In the genomic region with DNA sequence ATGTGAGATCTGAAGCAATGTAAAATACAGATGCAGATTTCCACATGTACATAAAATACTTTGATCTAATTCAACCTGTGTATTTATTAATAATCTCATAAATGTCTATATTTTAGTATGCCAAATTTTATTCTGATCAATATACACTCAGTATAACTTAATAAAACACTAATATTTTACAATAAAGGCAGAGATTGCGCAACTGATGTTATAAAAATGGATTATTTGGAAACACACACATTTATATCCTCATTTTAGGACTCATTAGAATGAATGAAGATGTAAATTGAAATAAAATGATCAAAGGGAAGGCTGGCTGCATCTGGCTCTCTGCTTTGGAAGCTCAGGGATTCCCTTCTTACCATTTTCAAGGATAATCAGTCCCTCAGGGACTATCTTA, we compare ENCODE assay signal across 19 cellular contexts.
"Had no signal": no experiment of that assay in that cellular context is flagged by ENCODE, and none has a peak within 500 bp of the region (broad histone marks: within the 10 kb centered on the region; RNA-seq: fewer than 3 reads in every experiment).

No MANE protein-coding gene starts in this region.

- H3K4me3 Mint-ChIP-seq: dendritic cell treated with granulocyte-macrophage colony-stimulating factor and Interleukin-4, amounts not matched to agents 40 ng/mL and 50 ng/mL, for 4 days; effector memory CD8-positive, alpha-beta T cell; naive thymus-derived CD4-positive, alpha-beta T cell; nephron progenitor cell; stimulated activated naive B cell treated with anti-CD40 and anti-IgM and Interleukin-4, amounts not matched to agents 10 μg/mL and 1 μg/mL and 100 μg/mL, for 72 hours had no signal

- H3K36me3 ChIP-seq: esophagus muscularis mucosa, gastrocnemius medialis, sigmoid colon, stomach, thoracic aorta had no signal

- H3K9me3 Mint-ChIP-seq: dendritic cell treated with granulocyte-macrophage colony-stimulating factor and Interleukin-4, amounts not matched to agents 40 ng/mL and 50 ng/mL, for 4 days; nephron progenitor cell had no signal

- H3K27ac ChIP-seq: epithelial cell of prostate, esophagus muscularis mucosa, gastrocnemius medialis, sigmoid colon, skin epidermis, stomach, thoracic aorta had no signal

- DNase-seq: effector memory CD8-positive, alpha-beta T cell; gastrocnemius medialis; islet precursor cell; mammary epithelial cell; naive thymus-derived CD4-positive, alpha-beta T cell; nephron progenitor cell; sigmoid colon; stimulated activated CD4-positive, alpha-beta T cell treated with anti-CD3 and anti-CD28 coated beads, Interleukin-2, amount 100 ng/mL, for 24 hours; stimulated activated CD4-positive, alpha-beta T cell treated with anti-CD3 and anti-CD28 coated beads, Interleukin-4, amount 100 ng/mL, for 4 hours; stimulated activated naive B cell treated with anti-CD40 and anti-IgM and Interleukin-4, amounts not matched to agents 10 μg/mL and 1 μg/mL and 100 μg/mL, for 72 hours; stomach; substantia nigra; trophoblast cell had no signal

- H3K36me3 Mint-ChIP-seq: naive thymus-derived CD4-positive, alpha-beta T cell; stimulated activated naive B cell treated with anti-CD40 and anti-IgM and Interleukin-4, amounts not matched to agents 10 μg/mL and 1 μg/mL and 100 μg/mL, for 72 hours had no signal

- H3K4me1 ChIP-seq: gastrocnemius medialis, stomach had no signal

- H3K27me3 ChIP-seq: esophagus muscularis mucosa, gastrocnemius medialis, sigmoid colon, stomach had no signal

- H3K4me1 Mint-ChIP-seq: naive thymus-derived CD4-positive, alpha-beta T cell; stimulated activated naive B cell treated with anti-CD40 and anti-IgM and Interleukin-4, amounts not matched to agents 10 μg/mL and 1 μg/mL and 100 μg/mL, for 72 hours had no signal

- ATAC-seq: effector memory CD8-positive, alpha-beta T cell; gastrocnemius medialis; left lobe of liver; naive thymus-derived CD4-positive, alpha-beta T cell; stimulated activated naive B cell treated with anti-CD40 and anti-IgM and Interleukin-4, amounts not matched to agents 10 μg/mL and 1 μg/mL and 100 μg/mL, for 72 hours had no signal

- H3K9me3 ChIP-seq: esophagus muscularis mucosa, gastrocnemius medialis, sigmoid colon, stomach, thoracic aorta had no signal

- H3K27ac Mint-ChIP-seq: dendritic cell treated with granulocyte-macrophage colony-stimulating factor and Interleukin-4, amounts not matched to agents 40 ng/mL and 50 ng/mL, for 4 days; effector memory CD8-positive, alpha-beta T cell; naive thymus-derived CD4-positive, alpha-beta T cell; nephron progenitor cell; stimulated activated naive B cell treated with anti-CD40 and anti-IgM and Interleukin-4, amounts not matched to agents 10 μg/mL and 1 μg/mL and 100 μg/mL, for 72 hours had no signal

- H3K4me3 ChIP-seq: esophagus muscularis mucosa, gastrocnemius medialis, sigmoid colon, skin epidermis, stomach, thoracic aorta had no signal

- H3K27me3 Mint-ChIP-seq: dendritic cell treated with granulocyte-macrophage colony-stimulating factor and Interleukin-4, amounts not matched to agents 40 ng/mL and 50 ng/mL, for 4 days; effector memory CD8-positive, alpha-beta T cell; naive thymus-derived CD4-positive, alpha-beta T cell; stimulated activated naive B cell treated with anti-CD40 and anti-IgM and Interleukin-4, amounts not matched to agents 10 μg/mL and 1 μg/mL and 100 μg/mL, for 72 hours had no signal
